In the genomic region with DNA sequence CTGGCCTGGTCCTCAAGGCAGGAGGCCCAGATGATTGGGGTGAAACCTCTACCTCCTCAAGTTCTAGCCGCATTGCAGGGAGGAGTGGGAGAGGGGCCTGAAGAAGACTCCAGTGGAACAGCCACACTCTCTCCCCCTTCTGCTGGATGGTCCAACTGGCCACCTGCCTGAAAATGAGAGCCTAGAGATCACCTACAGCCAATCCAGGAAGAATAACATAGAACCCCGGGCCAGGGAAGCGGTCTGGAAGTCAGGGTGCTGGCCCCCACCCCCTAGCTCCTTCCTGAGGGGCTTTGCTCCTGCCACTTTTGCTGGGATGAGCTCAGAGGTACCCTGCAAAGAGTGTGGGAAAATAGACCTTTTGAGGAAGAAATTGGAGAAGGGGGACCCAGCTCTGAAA, we compare ENCODE assay signal across 10 cellular contexts. TPM values are rescaled to one million over a fixed set of nuclear protein-coding genes. Genes with fewer than 3 reads are reported as not detected.
"Had no signal": no experiment of that assay in that cellular context is flagged by ENCODE, and none has a peak within 500 bp of the region (broad histone marks: within the 10 kb centered on the region; RNA-seq: fewer than 3 reads in every experiment).

No MANE protein-coding gene starts in this region.

- H3K4me1 ChIP-seq: HAP-1 had no signal

- H3K9me3 Mint-ChIP-seq: HFFc6 had no signal

- ATAC-seq: HCT116, K562 had no signal

- H3K4me3 Mint-ChIP-seq: HFFc6 had no signal

- H3K9me3 ChIP-seq: HAP-1 had no signal

- H3K27ac Mint-ChIP-seq: HFFc6 had no signal

- DNase-seq: GM23248, GOT3, H7, HFFc6, IMR-90 had no signal

- H3K36me3 ChIP-seq: HAP-1 had no signal

- H3K4me3 ChIP-seq: GM23248, HAP-1, K562 had no signal

- H3K27ac ChIP-seq: GM23248 had no signal

- H3K9ac ChIP-seq: GM23248 had no signal

RNA-seq across cellular contexts. Expression of gene SLC6A2, which starts 1.8 kb away (rescaled TPM):
- total RNA-seq: GM23248, H4, HFFc6, HT-29, IMR-90, K562 had no signal
- polyA plus RNA-seq: GM23248, IMR-90, K562 had no signal
